In the genomic region with DNA sequence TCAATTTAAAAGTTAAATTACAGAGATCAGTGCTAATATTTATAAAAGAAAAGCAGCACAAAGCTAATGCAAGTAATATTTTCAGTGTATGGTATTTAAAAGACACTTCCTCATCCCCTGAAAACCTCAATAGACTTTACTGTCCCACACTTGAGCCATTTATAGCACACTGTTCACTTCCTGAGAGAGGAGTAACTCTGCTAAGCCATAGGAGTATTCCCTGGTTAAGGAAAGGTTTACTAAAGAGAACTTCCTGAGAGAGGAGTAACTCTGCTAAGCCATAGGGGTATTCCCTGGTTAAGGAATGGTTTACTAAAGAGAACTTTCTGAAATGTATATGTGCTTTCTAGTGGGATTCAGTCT, we compare ENCODE assay signal across 13 cellular contexts.
DNase-seq lines count a peak whose midpoint lies in the region; ATAC-seq and TF ChIP-seq lines count a peak whose summit lies in the region.
"Had no signal": no experiment of that assay in that cellular context is flagged by ENCODE, and none has a peak within 500 bp of the region (broad histone marks: within the 10 kb centered on the region; RNA-seq: fewer than 3 reads in every experiment).

No MANE protein-coding gene starts in this region.

- H3K27me3 Mint-ChIP-seq in activated T-helper 1 cell treated with anti-CD3 and anti-CD28 coated beads, Interleukin-12 subunit alpha, Interleukin-12 subunit beta, Interleukin-2, Interleukin-4 antibody, amounts not matched to agents 30 ng/mL and 10 ng/mL and 1 ng/mL, durations not matched to agents 14 hours and 24 hours and 36 hours (ENCODE audit: insufficient read depth): no peaks in the 10 kb centered on the region

- H3K36me3 Mint-ChIP-seq in activated T-helper 1 cell treated with anti-CD3 and anti-CD28 coated beads, Interleukin-12 subunit alpha, Interleukin-12 subunit beta, Interleukin-2, Interleukin-4 antibody, amounts not matched to agents 30 ng/mL and 10 ng/mL and 1 ng/mL, durations not matched to agents 14 hours and 24 hours and 36 hours (ENCODE audit: low read depth): no peaks in the 10 kb centered on the region
- H3K36me3 Mint-ChIP-seq: activated naive CD4-positive, alpha-beta T cell treated with anti-CD3 and anti-CD28 coated beads, Interleukin-2, amount 50 U/mL, for 24 hours; neural progenitor cell had no signal

- no peak overlapping the region for H3K4me3 Mint-ChIP-seq in activated T-helper 1 cell treated with anti-CD3 and anti-CD28 coated beads, Interleukin-12 subunit alpha, Interleukin-12 subunit beta, Interleukin-2, Interleukin-4 antibody, amounts not matched to agents 30 ng/mL and 10 ng/mL and 1 ng/mL, durations not matched to agents 14 hours and 24 hours and 36 hours
- H3K4me3 Mint-ChIP-seq: activated naive CD4-positive, alpha-beta T cell treated with anti-CD3 and anti-CD28 coated beads, Interleukin-2, amount 50 U/mL, for 24 hours; neural progenitor cell had no signal

- H3K9me3 Mint-ChIP-seq in activated T-helper 1 cell treated with anti-CD3 and anti-CD28 coated beads, Interleukin-12 subunit alpha, Interleukin-12 subunit beta, Interleukin-2, Interleukin-4 antibody, amounts not matched to agents 30 ng/mL and 10 ng/mL and 1 ng/mL, durations not matched to agents 14 hours and 24 hours and 36 hours: no peaks in the 10 kb centered on the region
- H3K9me3 Mint-ChIP-seq: activated naive CD4-positive, alpha-beta T cell treated with anti-CD3 and anti-CD28 coated beads, Interleukin-2, amount 50 U/mL, for 24 hours; neural progenitor cell had no signal

- peak overlapping the region; percentile 41 for H3K27ac Mint-ChIP-seq in activated T-helper 1 cell treated with anti-CD3 and anti-CD28 coated beads, Interleukin-12 subunit alpha, Interleukin-12 subunit beta, Interleukin-2, Interleukin-4 antibody, amounts not matched to agents 30 ng/mL and 10 ng/mL and 1 ng/mL, durations not matched to agents 14 hours and 24 hours and 36 hours
- H3K27ac Mint-ChIP-seq: activated naive CD4-positive, alpha-beta T cell treated with anti-CD3 and anti-CD28 coated beads, Interleukin-2, amount 50 U/mL, for 24 hours; neural progenitor cell had no signal

- H3K4me1 Mint-ChIP-seq in activated T-helper 1 cell treated with anti-CD3 and anti-CD28 coated beads, Interleukin-12 subunit alpha, Interleukin-12 subunit beta, Interleukin-2, Interleukin-4 antibody, amounts not matched to agents 30 ng/mL and 10 ng/mL and 1 ng/mL, durations not matched to agents 14 hours and 24 hours and 36 hours (ENCODE audit: low read depth): peaks cover 13% of the 10 kb centered on the region
- H3K4me1 Mint-ChIP-seq: activated naive CD4-positive, alpha-beta T cell treated with anti-CD3 and anti-CD28 coated beads, Interleukin-2, amount 50 U/mL, for 24 hours had no signal

- CTCF ChIA-PET in GM10248 (lab: Yijun Ruan, JAX): interaction anchor here (0.7 to 1.9 kb wide), 2 partner anchors 317 to 408 kb away, joined by 3 to 5 read pairs; no protein-coding TSS in a partner anchor

- ATAC-seq in GM18511 (IDR thresholded peaks at IDR 0.05; ENCODE audit: unreplicated experiment) (peak; percentile 29), GM19452 (IDR thresholded peaks at IDR 0.05; ENCODE audit: unreplicated experiment) (peak; percentile 14), HG02884 (IDR thresholded peaks at IDR 0.05; ENCODE audit: unreplicated experiment) (peak; percentile 27), HG03521 (IDR thresholded peaks at IDR 0.05; ENCODE audit: unreplicated experiment) (no peak)

- no peak for DNase-seq in activated T-helper 1 cell treated with anti-CD3 and anti-CD28 coated beads, Interleukin-12 subunit alpha, Interleukin-12 subunit beta, Interleukin-2, Interleukin-4 antibody, amounts not matched to agents 30 ng/mL and 10 ng/mL and 1 ng/mL, durations not matched to agents 14 hours and 24 hours and 36 hours (ENCODE audit: low spot score)
- DNase-seq in stimulated activated naive CD4-positive, alpha-beta T cell (lab: John Stamatoyannopoulos, UW): no peak
- DNase-seq in NCI-H1694 treated with DMSO at 0.1 percent for 48 hours (lab: John Stamatoyannopoulos, UW) (no peak), GM10248 (ENCODE audit: extremely low spot score) (no peak)
- DNase-seq: central memory CD4-positive, alpha-beta T cell; NCI-H2029 treated with DMSO at 0.1 percent for 48 hours; NK-92 treated with Interleukin-12 subunit alpha and Interleukin-12 subunit beta, amount 100 ng/mL, for 24 hours had no signal

- no peak for TF ChIP-seq CTCF in GM10248 (IDR thresholded peaks at IDR 0.05; ENCODE audit: control extremely low read depth, extremely low read depth, low read depth, missing control alignments)

- intact Hi-C loops in activated T-helper 1 cell treated with anti-CD3 and anti-CD28 coated beads, Interleukin-12 subunit alpha, Interleukin-12 subunit beta, Interleukin-2, Interleukin-4 antibody, amounts not matched to agents 30 ng/mL and 10 ng/mL and 1 ng/mL, durations not matched to agents 14 hours and 24 hours and 36 hours (cut with micrococcal nuclease): loop anchor here (1.0 to 2.0 kb wide), 5 partner anchors 49 to 159 kb away; a partner anchor contains a TSS

- POLR2A ChIA-PET in GM10248 (lab: Yijun Ruan, JAX): no interaction called here
